Comparison of ENCODE assay signal across 5 cellular contexts in the genomic region with DNA sequence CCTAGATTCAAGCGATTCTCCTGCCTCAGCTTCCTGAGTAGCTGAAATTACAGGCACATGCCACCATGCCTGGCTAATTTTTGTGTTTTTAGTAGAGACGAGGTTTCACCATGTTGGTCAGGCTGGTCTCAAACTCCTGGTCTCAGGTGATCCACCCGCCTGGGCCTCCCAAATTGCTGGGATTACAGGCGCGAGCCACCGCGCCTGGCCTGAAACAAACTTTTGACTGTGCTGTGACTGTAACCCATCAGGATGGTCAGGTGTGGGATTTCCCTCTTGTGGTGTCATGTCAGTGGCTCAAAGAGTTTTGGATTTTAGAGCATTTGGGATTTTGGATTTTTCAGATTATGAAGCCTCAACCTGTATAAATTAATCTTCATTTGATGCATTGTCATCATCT. TPM values are rescaled to one million over a fixed set of nuclear protein-coding genes. Genes with fewer than 3 reads are reported as not detected.
DNase-seq lines count a peak whose midpoint lies in the region; ATAC-seq, FAIRE-seq and TF ChIP-seq lines count a peak whose summit lies in the region.
"Not testable (repeated sequence)": the region's sequence is repeated elsewhere in the genome, so short reads cannot be mapped to it uniquely, and the experiment has no call there.

No MANE protein-coding gene starts in this region.

- DNase-seq in ELF-1 (ENCODE audit: low read depth, low spot score) (peak; percentile 10), KBM-7 (peak; percentile 20)
- DNase-seq in activated CD4-positive, alpha-beta T cell treated with anti-CD3 and anti-CD28 coated beads, Interleukin-2, amount 10 ng/mL, durations not matched to agents 24 days and 14 days, result peak; percentile 56
- peak; percentile 7 for DNase-seq in activated CD8-positive, alpha-beta T cell treated with anti-CD3 and anti-CD28 coated beads for 36 hours
- DNase-seq in K562 (ENCODE audit: extremely low read depth in 1 of 4, low spot score in 3 of 4), result not testable (repeated sequence)

- in situ Hi-C loops in KBM-7 (cut with MboI; ENCODE audit: low pct_unique_long_range_greater_than_20kb, low sequenced_read_pairs); K562 (cut with MboI): not testable (repeated sequence)

- H3K9me3 ChIP-seq in K562 (replicated peaks; ENCODE audit: control insufficient read depth, insufficient read depth, low read depth, low read length), result not testable (repeated sequence)

- TF ChIP-seq RAD21 in K562 (CRISPR knock-in tag; conservative IDR thresholded peaks at IDR 0.05 in 1 of 2, IDR thresholded peaks at IDR 0.05 in 1 of 2), result not testable (repeated sequence)

- not testable (repeated sequence) for H3K9me1 ChIP-seq in K562 (ENCODE audit: control insufficient read depth, insufficient read depth, low read length)

- H3K79me2 ChIP-seq in K562 (ENCODE audit: control insufficient read depth, insufficient read depth, low read length), result not testable (repeated sequence)

- TF ChIP-seq POLR2A in K562 (conservative IDR thresholded peaks at IDR 0.05), result not testable (repeated sequence)

- H3K4me1 ChIP-seq in K562 (replicated peaks in 1 of 2; ENCODE audit: control insufficient read depth in 2 of 2, insufficient read depth in 2 of 2, low read length in 2 of 2), result not testable (repeated sequence)

- POLR2A ChIA-PET in activated CD8-positive, alpha-beta T cell treated with anti-CD3 and anti-CD28 coated beads for 36 hours (lab: Charles Lee), result not testable (repeated sequence)
- POLR2A ChIA-PET in K562 (lab: Yijun Ruan, JAX), result interaction anchor here (0.6 kb wide), 1 partner anchor 28 kb away, joined by 5 read pairs; no protein-coding TSS in a partner anchor

- H3K36me3 Mint-ChIP-seq in activated CD4-positive, alpha-beta T cell treated with anti-CD3 and anti-CD28 coated beads, Interleukin-2, amount 10 ng/mL, durations not matched to agents 24 days and 14 days (ENCODE audit: low read depth); activated CD8-positive, alpha-beta T cell treated with anti-CD3 and anti-CD28 coated beads for 36 hours (ENCODE audit: low read depth): not testable (repeated sequence)

- 86% methylated on average over 7 of the region's 7 CpGs for WGBS in K562 (ENCODE audit: insufficient coverage, low coverage, missing lambda C conversion rate)

- not testable (repeated sequence) for BruUV-seq in K562 (replicated peaks; lab: Mats Ljungman, UMichigan)

- H4K20me1 ChIP-seq in K562 (replicated peaks; ENCODE audit: control insufficient read depth, insufficient read depth, low read length), result not testable (repeated sequence)

- H2AFZ ChIP-seq in K562 (ENCODE audit: low read depth, low read length), result not testable (repeated sequence)

- intact Hi-C loops in activated CD4-positive, alpha-beta T cell treated with anti-CD3 and anti-CD28 coated beads, Interleukin-2, amount 10 ng/mL, durations not matched to agents 24 days and 14 days (cut with micrococcal nuclease); activated CD8-positive, alpha-beta T cell treated with anti-CD3 and anti-CD28 coated beads for 36 hours (cut with micrococcal nuclease); K562 (cut with micrococcal nuclease): not testable (repeated sequence)

- not testable (repeated sequence) for TF ChIP-seq CTCF in activated CD8-positive, alpha-beta T cell treated with anti-CD3 and anti-CD28 coated beads for 36 hours (IDR thresholded peaks at IDR 0.05); K562 (IDR thresholded peaks at IDR 0.05 in 2 of 3, conservative IDR thresholded peaks at IDR 0.05 in 1 of 3; ENCODE audit: insufficient read depth in 2 of 3, low read depth in 1 of 3, low read length in 3 of 3)

- H3K4me3 Mint-ChIP-seq in activated CD4-positive, alpha-beta T cell treated with anti-CD3 and anti-CD28 coated beads, Interleukin-2, amount 10 ng/mL, durations not matched to agents 24 days and 14 days; activated CD8-positive, alpha-beta T cell treated with anti-CD3 and anti-CD28 coated beads for 36 hours: not testable (repeated sequence)

- not testable (repeated sequence) for H3K4me3 ChIP-seq in K562

- peak; percentile 49 for FAIRE-seq in K562 (lab: Jason Lieb, UNC)

- H3K27ac Mint-ChIP-seq in activated CD4-positive, alpha-beta T cell treated with anti-CD3 and anti-CD28 coated beads, Interleukin-2, amount 10 ng/mL, durations not matched to agents 24 days and 14 days; activated CD8-positive, alpha-beta T cell treated with anti-CD3 and anti-CD28 coated beads for 36 hours: not testable (repeated sequence)

- H3K9ac ChIP-seq in K562 (ENCODE audit: insufficient read depth in 1 of 2, low read depth in 2 of 2, low read length in 2 of 2), result not testable (repeated sequence)

- not testable (repeated sequence) for ATAC-seq in activated CD8-positive, alpha-beta T cell treated with anti-CD3 and anti-CD28 coated beads for 36 hours; K562

- not testable (repeated sequence) for H3K4me2 ChIP-seq in K562 (ENCODE audit: insufficient read depth, low read length)

- not testable (repeated sequence) for H3K36me3 ChIP-seq in K562 (ENCODE audit: control insufficient read depth, insufficient read depth, low read length)

- H3K27ac ChIP-seq in K562 (ENCODE audit: extremely low read depth, low read depth, low read length), result not testable (repeated sequence)

- not testable (repeated sequence) for TF ChIP-seq EP300 in K562 (IDR thresholded peaks at IDR 0.05; ENCODE audit: low read length)

- not testable (repeated sequence) for H3K27me3 ChIP-seq in K562 (ENCODE audit: control insufficient read depth in 2 of 2, insufficient read depth in 2 of 2, low read length in 2 of 2)

- H3K27me3 Mint-ChIP-seq in activated CD4-positive, alpha-beta T cell treated with anti-CD3 and anti-CD28 coated beads, Interleukin-2, amount 10 ng/mL, durations not matched to agents 24 days and 14 days; activated CD8-positive, alpha-beta T cell treated with anti-CD3 and anti-CD28 coated beads for 36 hours: not testable (repeated sequence)

- not testable (repeated sequence) for H3K4me1 Mint-ChIP-seq in activated CD4-positive, alpha-beta T cell treated with anti-CD3 and anti-CD28 coated beads, Interleukin-2, amount 10 ng/mL, durations not matched to agents 24 days and 14 days; activated CD8-positive, alpha-beta T cell treated with anti-CD3 and anti-CD28 coated beads for 36 hours (ENCODE audit: low read depth)

- not testable (repeated sequence) for H3K9me3 Mint-ChIP-seq in activated CD4-positive, alpha-beta T cell treated with anti-CD3 and anti-CD28 coated beads, Interleukin-2, amount 10 ng/mL, durations not matched to agents 24 days and 14 days; activated CD8-positive, alpha-beta T cell treated with anti-CD3 and anti-CD28 coated beads for 36 hours

- CTCF ChIA-PET in activated CD8-positive, alpha-beta T cell treated with anti-CD3 and anti-CD28 coated beads for 36 hours (lab: Charles Lee); K562 (lab: Yijun Ruan, JAX; ENCODE audit: low intra/inter-chr PET ratio): not testable (repeated sequence)

TF ChIP-seq in K562, 482 proteins besides CTCF, POLR2A, EP300 and RAD21:
- TF ChIP-seq, protein P1, sequence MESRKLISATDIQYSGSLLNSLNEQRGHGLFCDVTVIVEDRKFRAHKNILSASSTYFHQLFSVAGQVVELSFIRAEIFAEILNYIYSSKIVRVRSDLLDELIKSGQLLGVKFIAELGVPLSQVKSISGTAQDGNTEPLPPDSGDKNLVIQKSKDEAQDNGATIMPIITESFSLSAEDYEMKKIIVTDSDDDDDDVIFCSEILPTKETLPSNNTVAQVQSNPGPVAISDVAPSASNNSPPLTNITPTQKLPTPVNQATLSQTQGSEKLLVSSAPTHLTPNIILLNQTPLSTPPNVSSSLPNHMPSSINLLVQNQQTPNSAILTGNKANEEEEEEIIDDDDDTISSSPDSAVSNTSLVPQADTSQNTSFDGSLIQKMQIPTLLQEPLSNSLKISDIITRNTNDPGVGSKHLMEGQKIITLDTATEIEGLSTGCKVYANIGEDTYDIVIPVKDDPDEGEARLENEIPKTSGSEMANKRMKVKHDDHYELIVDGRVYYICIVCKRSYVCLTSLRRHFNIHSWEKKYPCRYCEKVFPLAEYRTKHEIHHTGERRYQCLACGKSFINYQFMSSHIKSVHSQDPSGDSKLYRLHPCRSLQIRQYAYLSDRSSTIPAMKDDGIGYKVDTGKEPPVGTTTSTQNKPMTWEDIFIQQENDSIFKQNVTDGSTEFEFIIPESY (CRISPR knock-in tag; IDR thresholded peaks at IDR 0.05), result peak; percentile 66; the same call in 1 of the 2 replicates

RNA-seq across cellular contexts. Expression of gene DYRK1A, which starts 38.4 kb away (rescaled TPM):
- 60.9 and 64.9 TPM in 2 replicates for total RNA-seq in activated CD4-positive, alpha-beta T cell treated with anti-CD3 and anti-CD28 coated beads, Interleukin-2, amount 10 ng/mL, durations not matched to agents 24 days and 14 days
- 10 to 100 TPM; 57.5 to 58.7 TPM for total RNA-seq in activated CD8-positive, alpha-beta T cell treated with anti-CD3 and anti-CD28 coated beads for 36 hours
- total RNA-seq in K562 (2011; cell fraction: chromatin; rRNA removed; ENCODE audit: low replicate concordance), result 104 and 251 TPM in 2 replicates
- 52.7 and 60.7 TPM in 2 replicates for total RNA-seq in K562 (2011; cell fraction: nucleolus; rRNA removed)
- 126 and 183 TPM in 2 replicates for total RNA-seq in K562 (2011; cell fraction: nucleoplasm; rRNA removed)
- total RNA-seq in K562 (2014; rRNA removed) (40.2 and 42.3 TPM in 2 replicates), K562 (2014; rRNA removed; fragmentation: Illumina TruSeq; extraction: Trizol) (58.9 and 66.8 TPM in 2 replicates), K562 (2015; rRNA removed; fragmentation: Illumina TruSeq; extraction: Trizol) (55.3 and 57.7 TPM in 2 replicates), K562 (2021) (55.8 and 64.8 TPM in 2 replicates)
- polyA plus RNA-seq in K562 (2011; rRNA removed) (59.9 and 65.9 TPM in 2 replicates), K562 (2014; fragmentation: Illumina TruSeq; extraction: Trizol) (35.5 and 36.5 TPM in 2 replicates), K562 (2014; fragmentation: Nextera tagmentation; extraction: Ambion mirVana) (10 to 100 TPM in 1 of 2 experiments, 1 to 10 TPM in 1; 3.7 to 13.2 TPM), K562 (2014; rRNA removed) (29.1 and 32.7 TPM in 2 replicates)
- polyA plus RNA-seq in K562 (2011; cell fraction: cytosol; rRNA removed), result 49.8 and 58.2 TPM in 2 replicates
- polyA plus RNA-seq in K562 (2011; cell fraction: nucleus; rRNA removed), result 116 and 121 TPM in 2 replicates
- polyA plus RNA-seq in K562 (2012), result 20.9 and 26.2 TPM in 2 replicates
- polyA minus RNA-seq in K562 (2011; rRNA and poly(A)+ RNA removed), result 174 and 176 TPM in 2 replicates
- polyA minus RNA-seq in K562 (2011; cell fraction: cytosol; rRNA and poly(A)+ RNA removed), result 62.1 and 76.3 TPM in 2 replicates
- 102 and 169 TPM in 2 replicates for polyA minus RNA-seq in K562 (2011; cell fraction: nucleus; rRNA and poly(A)+ RNA removed)
